Comparison of ENCODE assay signal across 23 cellular contexts in the genomic region with DNA sequence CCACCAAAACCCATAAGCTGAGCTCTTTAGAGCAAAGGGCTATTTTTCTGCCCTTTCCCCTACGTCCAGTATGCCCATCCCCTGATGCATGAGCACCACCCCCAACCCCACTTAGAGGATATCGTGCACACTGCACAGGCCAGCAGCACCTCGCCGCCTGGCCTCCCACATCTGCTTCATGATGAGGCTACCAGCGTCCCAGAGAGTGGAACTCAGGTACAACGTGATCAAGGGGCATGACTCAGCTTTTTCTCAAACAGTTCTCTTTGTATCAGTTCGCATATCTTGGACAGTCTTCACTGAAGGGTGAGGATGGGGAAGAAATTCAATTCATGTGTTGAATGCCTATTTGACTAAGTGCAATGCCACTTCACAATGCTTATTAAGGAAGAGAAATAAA.
"Had no signal": no experiment of that assay in that cellular context is flagged by ENCODE, and none has a peak within 500 bp of the region (broad histone marks: within the 10 kb centered on the region; RNA-seq: fewer than 3 reads in every experiment).

No MANE protein-coding gene starts in this region.

- H3K9me3 ChIP-seq: left ventricle myocardium inferior, right atrium auricular region, stomach, suprapubic skin, tibial nerve had no signal

- H3K27me3 ChIP-seq: cardiac muscle cell, right atrium auricular region, suprapubic skin, tibial nerve had no signal

- H3K27ac ChIP-seq: cardiac muscle cell, parathyroid adenoma, right atrium auricular region, stomach, suprapubic skin, VCaP had no signal

- H3K4me1 ChIP-seq: parathyroid adenoma had no signal

- ATAC-seq: activated naive CD4-positive, alpha-beta T cell treated with anti-CD3 and anti-CD28 coated beads, Interleukin-2, amount 50 U/mL, for 72 hours; esophagus mucosa; stimulated activated naive B cell treated with anti-CD40 and anti-IgM and Interleukin-4, amounts not matched to agents 10 μg/mL and 1 μg/mL and 100 μg/mL, for 72 hours had no signal

- DNase-seq: activated CD4-positive, alpha-beta memory T cell treated with anti-CD3 and anti-CD28 coated beads, Interleukin-2, amount 10 ng/mL, durations not matched to agents 7 days and 5 days; activated CD4-positive, alpha-beta T cell treated with anti-CD3 and anti-CD28 coated beads for 48 hours; activated CD8-positive, alpha-beta memory T cell treated with anti-CD3 and anti-CD28 coated beads, Interleukin-2, amount 50 U/mL, for 48 hours; activated T-cell treated with anti-CD3 and anti-CD28 coated beads, Interleukin-2, amount 50 U/mL, for 24 hours; anterior cingulate cortex; cortex of kidney; foreskin fibroblast; left ventricle myocardium inferior; mesendoderm; stimulated activated CD4-positive, alpha-beta T cell treated with anti-CD3 and anti-CD28 coated beads, Interleukin-15, amount 100 ng/mL, for 24 hours; stimulated activated CD4-positive, alpha-beta T cell treated with anti-CD3 and anti-CD28 coated beads, Interleukin-2, amount 100 ng/mL, for 24 hours; stimulated activated naive B cell treated with anti-CD40 and anti-IgM and Interleukin-4, amounts not matched to agents 10 μg/mL and 1 μg/mL and 100 μg/mL, for 72 hours; stomach; T-helper 1 cell had no signal

- H3K9ac ChIP-seq: parathyroid adenoma had no signal

- H3K36me3 ChIP-seq: cardiac muscle cell, left ventricle myocardium inferior, right atrium auricular region, stomach, suprapubic skin, tibial nerve had no signal

- H2AFZ ChIP-seq: parathyroid adenoma had no signal

- H3K79me2 ChIP-seq: parathyroid adenoma had no signal

- H3K4me3 ChIP-seq: cardiac muscle cell, left ventricle myocardium inferior, lung, right atrium auricular region, stomach, suprapubic skin, tibial nerve had no signal
